ENCODE assay signal across 8 cellular contexts in genomic region chr1:156592158-156592909, GRCh38. TPM values are rescaled to one million over a fixed set of nuclear protein-coding genes. Genes with fewer than 3 reads are reported as not detected.
A peak's percentile ranks its signal among the peaks of the same experiment; 100 is the strongest.
DNase-seq lines count a peak whose midpoint lies in the region; ATAC-seq and TF ChIP-seq lines count a peak whose summit lies in the region.

No MANE protein-coding gene starts in this region.

- DNase-seq in DND-41, result no peak
- no peak for DNase-seq in endothelial cell (ENCODE audit: low spot score)
- DNase-seq in GDM1 (lab: John Stamatoyannopoulos, UW), result no peak
- no peak for DNase-seq in retina
- DNase-seq in GM19238 (ENCODE audit: insufficient read length, low spot score), result no peak
- no peak for DNase-seq in NCI-H82 (lab: John Stamatoyannopoulos, UW)

- H3K9me3 ChIP-seq in DND-41 (ENCODE audit: insufficient read depth, low read length, severe bottlenecking) (no peaks in the 10 kb centered on the region), OCI-LY3 (ENCODE audit: insufficient read depth, low read length) (no peaks in the 10 kb centered on the region), neutrophil (no peaks in the 10 kb centered on the region)

- H4K20me1 ChIP-seq in DND-41 (ENCODE audit: insufficient read depth, low read length), result peaks cover 8% of the 10 kb centered on the region; the same call in 1 of the 2 replicates
- no peaks in the 10 kb centered on the region for H4K20me1 ChIP-seq in OCI-LY3 (ENCODE audit: insufficient read depth, low read length)

- peaks cover 30% of the 10 kb centered on the region for H3K4me1 ChIP-seq in DND-41 (ENCODE audit: insufficient read depth, low read length)
- peaks cover 17% of the 10 kb centered on the region for H3K4me1 ChIP-seq in OCI-LY3 (ENCODE audit: low read length)
- H3K4me1 ChIP-seq in neutrophil (ENCODE audit: control insufficient read depth in 1 of 2, insufficient read depth in 1 of 2, low read depth in 1 of 2, low read length in 1 of 2), result peaks cover 11 to 12% of the 10 kb centered on the region in 2 experiments

- peak overlapping the region; percentile 95 for H3K9ac ChIP-seq in DND-41 (ENCODE audit: low read depth, low read length)
- H3K9ac ChIP-seq in OCI-LY3 (ENCODE audit: low read length), result peak overlapping the region; percentile 80

- peaks cover 29% of the 10 kb centered on the region for H3K36me3 Mint-ChIP-seq in endothelial cell (ENCODE audit: low read depth, unreplicated experiment)

- H3K27ac ChIP-seq in DND-41 (ENCODE audit: low read length) (peak overlapping the region; percentile 96), OCI-LY3 (ENCODE audit: low read length) (peak overlapping the region; percentile 45), neutrophil (peak overlapping the region; percentile 70)

- H3K4me3 ChIP-seq in DND-41 (ENCODE audit: low read depth in 1 of 2, low read length in 2 of 2) (peak overlapping the region; percentile 68 to 77; a peak in 3 of 4 replicates), OCI-LY3 (ENCODE audit: low read length) (peak overlapping the region; percentile 80), neutrophil (ENCODE audit: low read depth in 1 of 2, low read length in 1 of 2) (peak overlapping the region; percentile 70 to 76)

- no peaks in the 10 kb centered on the region for H3K9me3 Mint-ChIP-seq in endothelial cell (ENCODE audit: unreplicated experiment)

- H3K27me3 ChIP-seq in DND-41 (ENCODE audit: insufficient read depth, low read length, poor library complexity) (no peaks in the 10 kb centered on the region), OCI-LY3 (ENCODE audit: low read depth, low read length) (no peaks in the 10 kb centered on the region), neutrophil (no peaks in the 10 kb centered on the region)

- H3K27me3 Mint-ChIP-seq in endothelial cell (ENCODE audit: unreplicated experiment), result peaks cover 6% of the 10 kb centered on the region

- peak overlapping the region; percentile 97 for H2AFZ ChIP-seq in DND-41 (ENCODE audit: low read depth, low read length)
- H2AFZ ChIP-seq in OCI-LY3 (ENCODE audit: low read depth, low read length), result no peak overlapping the region

- peak; percentile 12; the same call in 2 of the 3 replicates for ATAC-seq in DND-41 (ENCODE audit: insufficient read depth, low read depth)

- peak overlapping the region; percentile 90 for H3K4me3 Mint-ChIP-seq in endothelial cell (ENCODE audit: unreplicated experiment)

- TF ChIP-seq CTCF in DND-41 (IDR thresholded peaks at IDR 0.05; ENCODE audit: borderline replicate concordance, extremely low read depth, low read length, poor library complexity, severe bottlenecking) (no peak), OCI-LY3 (IDR thresholded peaks at IDR 0.05; ENCODE audit: low read depth, low read length) (no peak), endothelial cell (IDR thresholded peaks at IDR 0.05; ENCODE audit: unreplicated experiment) (no peak), neutrophil (IDR thresholded peaks at IDR 0.05) (no peak)

- H3K4me1 Mint-ChIP-seq in endothelial cell (ENCODE audit: unreplicated experiment), result peaks cover 34% of the 10 kb centered on the region

- H3K27ac Mint-ChIP-seq in endothelial cell (ENCODE audit: unreplicated experiment), result peak overlapping the region; percentile 70

- H3K79me2 ChIP-seq in DND-41 (ENCODE audit: insufficient read depth, low read length) (peaks cover 23% of the 10 kb centered on the region), OCI-LY3 (ENCODE audit: low read length) (peaks cover 18% of the 10 kb centered on the region)

- H3K4me2 ChIP-seq in DND-41 (ENCODE audit: insufficient read depth, low read length) (peak overlapping the region; percentile 92), OCI-LY3 (ENCODE audit: low read length) (peak overlapping the region; percentile 91)

- H3K36me3 ChIP-seq in DND-41 (ENCODE audit: insufficient read depth, low read length) (peaks cover 49% of the 10 kb centered on the region), OCI-LY3 (replicated peaks; ENCODE audit: low read depth, low read length) (peaks cover 45% of the 10 kb centered on the region), neutrophil (no peaks in the 10 kb centered on the region)

RNA-seq across cellular contexts. Expression of gene NAXE, which starts 0.8 kb away (rescaled TPM):
- 190 TPM for total RNA-seq in endothelial cell (ENCODE audit: unreplicated experiment)

RNA-seq across cellular contexts. Expression of gene GPATCH4, which starts 8.9 kb away (rescaled TPM):
- 18.6 TPM for total RNA-seq in endothelial cell (ENCODE audit: unreplicated experiment)

RNA-seq across cellular contexts. Expression of gene TTC24, which starts 12.8 kb away (rescaled TPM):
- not detected for total RNA-seq in endothelial cell (ENCODE audit: unreplicated experiment)

RNA-seq across cellular contexts. Expression of gene IQGAP3, which starts 20.0 kb away (rescaled TPM):
- total RNA-seq in endothelial cell (ENCODE audit: unreplicated experiment), result 13.1 TPM

RNA-seq across cellular contexts. Expression of gene HAPLN2, which starts 26.9 kb away (rescaled TPM):
- total RNA-seq in endothelial cell (ENCODE audit: unreplicated experiment), result 1.3 TPM

Comparison
In these comparisons a context has a peak if more than half of its experiments do, and no peak if none do; other contexts are left out.
1. H3K27ac ChIP-seq: peak in every context shown above with its lines; median percentile 96 in DND-41; 70 in neutrophil; 45 in OCI-LY3.